Comparison of ENCODE assay signal across 8 cellular contexts in genomic region chr5:142977363-142978051, GRCh38.
DNase-seq lines count a peak whose midpoint lies in the region; FAIRE-seq and TF ChIP-seq lines count a peak whose summit lies in the region.

No MANE protein-coding gene starts in this region.

- no peak overlapping the region for H3K9ac ChIP-seq in endothelial cell of umbilical vein (replicated peaks; ENCODE audit: extremely low read depth, insufficient read depth, low read length)

- CTCF ChIA-PET in endothelial cell of umbilical vein (lab: Charles Lee) = interaction anchor here (1.0 kb wide), 1 partner anchor 26 kb away, joined by 5 read pairs; no protein-coding TSS in a partner anchor

- no peaks in the 10 kb centered on the region for H3K9me3 ChIP-seq in endothelial cell of umbilical vein (replicated peaks; ENCODE audit: control insufficient read depth, insufficient read depth, low read length)

- no TSS peak for BruUV-seq in endothelial cell of umbilical vein (replicated peaks; lab: Mats Ljungman, UMichigan)

- no peaks in the 10 kb centered on the region for H3K36me3 ChIP-seq in endothelial cell of umbilical vein (ENCODE audit: control insufficient read depth in 2 of 2, extremely low read depth in 1 of 2, insufficient read depth in 2 of 2, low read length in 2 of 2)

- peak overlapping the region; percentile 58 for H3K27ac ChIP-seq in endothelial cell of umbilical vein (ENCODE audit: insufficient read depth, low read depth, low read length)

- no peaks in the 10 kb centered on the region for H3K79me2 ChIP-seq in endothelial cell of umbilical vein (ENCODE audit: control insufficient read depth, insufficient read depth, low read length)

- peak overlapping the region; percentile 63 for H3K4me2 ChIP-seq in endothelial cell of umbilical vein (ENCODE audit: insufficient read depth, low read length)

- FAIRE-seq in endothelial cell of umbilical vein (lab: Jason Lieb, UNC) = peak; percentile 86

- no peaks in the 10 kb centered on the region for H3K27me3 ChIP-seq in endothelial cell of umbilical vein (ENCODE audit: control insufficient read depth in 2 of 2, insufficient read depth in 2 of 2, low read length in 2 of 2)

- TF ChIP-seq CTCF in endothelial cell of umbilical vein (IDR thresholded peaks at IDR 0.05; ENCODE audit: extremely low read depth in 1 of 2, insufficient read depth in 1 of 2, low read depth in 1 of 2, low read length in 2 of 2) = no peak

- no peaks in the 10 kb centered on the region for H4K20me1 ChIP-seq in endothelial cell of umbilical vein (replicated peaks; ENCODE audit: control insufficient read depth, extremely low read depth, insufficient read depth, low read length)

- H3K9me1 ChIP-seq in endothelial cell of umbilical vein (replicated peaks; ENCODE audit: control insufficient read depth, extremely low read depth, insufficient read depth, low read length) = no peaks in the 10 kb centered on the region

- TF ChIP-seq POLR2A in endothelial cell of umbilical vein (IDR thresholded peaks at IDR 0.05; ENCODE audit: low read depth, low read length) = no peak

- intact Hi-C loops in endothelial cell of umbilical vein (cut with micrococcal nuclease) = no loop called here

- H2AFZ ChIP-seq in endothelial cell of umbilical vein (ENCODE audit: low read depth, low read length) = peak overlapping the region; percentile 28

- no peak overlapping the region for H3K4me3 ChIP-seq in endothelial cell of umbilical vein (replicated peaks in 1 of 3; ENCODE audit: insufficient read depth in 1 of 3, low read depth in 1 of 3, low read length in 3 of 3)

- peaks cover 54% of the 10 kb centered on the region for H3K4me1 ChIP-seq in endothelial cell of umbilical vein (ENCODE audit: control insufficient read depth, extremely low read depth, insufficient read depth, low read length)

- POLR2A ChIA-PET in endothelial cell of umbilical vein (lab: Charles Lee) = no interaction called here

- dilution Hi-C loops in endothelial cell of umbilical vein (cut with MboI; ENCODE audit: extremely low pct_ligation_motif_present, low sequenced_read_pairs) = no loop called here

- DNase-seq in stimulated activated CD4-positive, alpha-beta T cell treated with anti-CD3 and anti-CD28 coated beads, Interleukin-1b, Interleukin-23, amount 100 ng/mL, for 48 hours = peak; percentile 31
- DNase-seq in stimulated activated CD4-positive, alpha-beta T cell treated with anti-CD3 and anti-CD28 coated beads, Interleukin-4, amount 100 ng/mL, for 1 hour = no peak
- DNase-seq in HK-2 (ENCODE audit: unreplicated experiment) = peak; percentile 51
- peak; percentile 15 for DNase-seq in activated CD4-positive, alpha-beta T cell treated with anti-CD3 and anti-CD28 coated beads for 1 hour
- peak; percentile 48 for DNase-seq in endothelial cell of umbilical vein (ENCODE audit: low read depth, low spot score)
- DNase-seq in stimulated activated CD8-positive, alpha-beta memory T cell treated with anti-CD3 and anti-CD28 coated beads, Interleukin-15, amount 100 ng/mL, for 48 hours (ENCODE audit: low read depth in 2 of 2) = peak; percentile 20 to 45
- DNase-seq in activated CD4-positive, CD25-positive, alpha-beta regulatory T cell (lab: John Stamatoyannopoulos, UW) = no peak
- no peak for DNase-seq in NCI-H1048 (lab: John Stamatoyannopoulos, UW)

TF ChIP-seq in endothelial cell of umbilical vein, 7 proteins besides CTCF, POLR2A, EP300 and RAD21:
- TF ChIP-seq FOS (IDR thresholded peaks at IDR 0.05; ENCODE audit: borderline replicate concordance, insufficient read depth, low read length) (peak; percentile 74), JUN (IDR thresholded peaks at IDR 0.05; ENCODE audit: borderline replicate concordance, insufficient read depth, insufficient read length, low read depth) (peak; percentile 47), EZH2 (IDR thresholded peaks at IDR 0.05; ENCODE audit: borderline replicate concordance, low read depth, low read length, severe bottlenecking) (no peak), MYC (IDR thresholded peaks at IDR 0.05; ENCODE audit: low read depth, low read length) (no peak), GATA2 (IDR thresholded peaks at IDR 0.05; ENCODE audit: insufficient read depth, insufficient read length, low read depth, low read length) (peak; percentile 58), POLR2AphosphoS5 (IDR thresholded peaks at IDR 0.05; ENCODE audit: insufficient read depth, low read depth, low read length) (peak; percentile 72)
- TF ChIP-seq, protein P1, sequence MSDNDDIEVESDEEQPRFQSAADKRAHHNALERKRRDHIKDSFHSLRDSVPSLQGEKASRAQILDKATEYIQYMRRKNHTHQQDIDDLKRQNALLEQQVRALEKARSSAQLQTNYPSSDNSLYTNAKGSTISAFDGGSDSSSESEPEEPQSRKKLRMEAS (IDR thresholded peaks at IDR 0.05; ENCODE audit: insufficient read depth, insufficient read length) = no peak

Comparison
In these comparisons a context has a peak if more than half of its experiments do, and no peak if none do; other contexts are left out.
1. DNase-seq: peak in stimulated activated CD4-positive, alpha-beta T cell treated with anti-CD3 and anti-CD28 coated beads, Interleukin-1b, Interleukin-23, amount 100 ng/mL, for 48 hours (single experiment), HK-2 (single experiment), activated CD4-positive, alpha-beta T cell treated with anti-CD3 and anti-CD28 coated beads for 1 hour (single experiment), endothelial cell of umbilical vein (single experiment) and stimulated activated CD8-positive, alpha-beta memory T cell treated with anti-CD3 and anti-CD28 coated beads, Interleukin-15, amount 100 ng/mL, for 48 hours (2 of 2); none in stimulated activated CD4-positive, alpha-beta T cell treated with anti-CD3 and anti-CD28 coated beads, Interleukin-4, amount 100 ng/mL, for 1 hour (single experiment), activated CD4-positive, CD25-positive, alpha-beta regulatory T cell (0 of 4) and NCI-H1048 (single experiment).